1 cellular context compared by ENCODE assay signal in genomic region chr3:49799105-49799504, GRCh38.
TF ChIP-seq lines count a peak whose summit lies in the region.

No MANE protein-coding gene starts in this region.

TF ChIP-seq in K562, 482 proteins besides CTCF, POLR2A, EP300 and RAD21:
- TF ChIP-seq CHD4 (IDR thresholded peaks at IDR 0.05; ENCODE audit: insufficient read depth, insufficient replicate concordance, low read depth, low read length, poor library complexity, severe bottlenecking), result no peak
